Comparison of ENCODE assay signal across 21 cellular contexts in the genomic region with DNA sequence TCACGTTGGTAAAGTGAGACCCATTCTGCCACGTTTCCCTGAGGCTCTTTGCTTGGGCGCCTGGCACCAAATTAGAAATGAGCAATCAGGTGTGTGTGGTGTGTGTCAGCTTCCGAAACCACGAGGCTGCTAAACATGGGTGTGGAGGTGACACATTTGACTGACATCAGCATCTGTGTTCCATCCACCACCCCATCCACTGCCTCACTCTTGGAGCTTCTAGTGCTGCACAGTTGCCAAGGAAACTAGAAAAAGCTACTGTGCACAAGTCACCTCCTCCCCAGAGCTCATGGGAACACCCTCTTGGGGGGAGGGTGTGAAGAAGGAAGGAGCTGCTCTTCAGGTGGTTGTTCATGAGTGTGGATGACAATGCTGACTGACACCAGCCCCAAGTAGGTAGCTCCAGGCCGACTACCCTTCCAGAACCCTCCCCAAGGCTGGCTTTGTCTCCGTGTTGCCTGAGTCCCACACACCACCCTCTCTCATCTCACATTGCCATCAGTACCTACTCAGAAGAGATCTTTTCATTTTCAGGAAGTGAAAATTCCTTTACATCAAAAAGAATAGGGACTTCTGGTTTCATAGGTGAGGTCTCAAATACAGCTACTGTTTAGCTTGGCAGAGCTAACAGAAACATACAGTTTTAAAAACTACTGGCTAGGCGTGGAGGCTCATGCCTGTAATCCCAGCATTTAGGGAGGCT.
A peak's percentile ranks its signal among the peaks of the same experiment; 100 is the strongest.
DNase-seq lines count a peak whose midpoint lies in the region; ATAC-seq and TF ChIP-seq lines count a peak whose summit lies in the region.
"Had no signal": no experiment of that assay in that cellular context is flagged by ENCODE, and none has a peak within 500 bp of the region (broad histone marks: within the 10 kb centered on the region; RNA-seq: fewer than 3 reads in every experiment).

No MANE protein-coding gene starts in this region.

- H3K4me3 ChIP-seq in SJCRH30 (no peak overlapping the region), neural cell (ENCODE audit: low read length) (peak overlapping the region; percentile 24), GM23248 (no peak overlapping the region)
- H3K4me3 ChIP-seq: cardiac muscle cell, gastroesophageal sphincter, K562, right lobe of liver had no signal

- no peak overlapping the region for H2AFZ ChIP-seq in neural cell (ENCODE audit: low read depth, low read length)
- H2AFZ ChIP-seq in GM23248, result no peak overlapping the region

- TF ChIP-seq RAD21 in neural cell (conservative IDR thresholded peaks at IDR 0.05), result no peak

- H3K4me2 ChIP-seq in neural cell (ENCODE audit: low read length) (no peak overlapping the region), GM23248 (ENCODE audit: unreplicated experiment) (no peak overlapping the region)

- H3K79me2 ChIP-seq in neural cell (replicated peaks; ENCODE audit: insufficient read depth, low read length) (peaks cover 10% of the 10 kb centered on the region), GM23248 (ENCODE audit: insufficient read depth) (no peaks in the 10 kb centered on the region)

- H3F3A ChIP-seq in neural cell (ENCODE audit: insufficient read depth, low read length, poor library complexity, severe bottlenecking), result no peaks in the 10 kb centered on the region
- H3F3A ChIP-seq in GM23248 (ENCODE audit: insufficient read depth), result no peaks in the 10 kb centered on the region

- DNase-seq in Ammon's horn (ENCODE audit: low spot score) (peak; percentile 49), SJCRH30 (peak; percentile 15 to 20), GM23248 (no peak), Right ventricle myocardium superior (no peak)
- DNase-seq: activated naive CD4-positive, alpha-beta T cell treated with anti-CD3 and anti-CD28 coated beads, Interleukin-2, amount 10 ng/mL, durations not matched to agents 7 days and 5 days; BE2C; H9; NCI-H146; NCI-H774; right lobe of liver; SHP77; SW 1271; T1000 had no signal

- H3K9me3 ChIP-seq in SJCRH30 (replicated peaks), result no peaks in the 10 kb centered on the region
- no peaks in the 10 kb centered on the region for H3K9me3 ChIP-seq in neural cell (ENCODE audit: low read length)
- H3K9me3 ChIP-seq in GM23248 (ENCODE audit: low read depth), result no peaks in the 10 kb centered on the region
- H3K9me3 ChIP-seq: BE2C, gastroesophageal sphincter, right lobe of liver had no signal

- no peak for TF ChIP-seq EP300 in neural cell (conservative IDR thresholded peaks at IDR 0.05; ENCODE audit: poor library complexity, severe bottlenecking)

- in situ Hi-C loops in GM23248 (cut with MboI), result no loop called here

- H3K27me3 ChIP-seq in SJCRH30 (no peaks in the 10 kb centered on the region), neural cell (ENCODE audit: insufficient read depth, low read depth, low read length) (no peaks in the 10 kb centered on the region), GM23248 (replicated peaks; ENCODE audit: insufficient read depth) (no peaks in the 10 kb centered on the region)
- H3K27me3 ChIP-seq: BE2C, cardiac muscle cell, gastroesophageal sphincter, right lobe of liver had no signal

- no peak overlapping the region for H3K27ac ChIP-seq in SJCRH30
- H3K27ac ChIP-seq in neural cell (ENCODE audit: low read length), result no peak overlapping the region
- no peak overlapping the region for H3K27ac ChIP-seq in GM23248
- H3K27ac ChIP-seq: cardiac muscle cell, gastroesophageal sphincter, right lobe of liver had no signal

- ATAC-seq in GM19351 (IDR thresholded peaks at IDR 0.05; ENCODE audit: unreplicated experiment), result peak; percentile 55
- ATAC-seq in HG02884 (IDR thresholded peaks at IDR 0.05; ENCODE audit: unreplicated experiment), result no peak
- ATAC-seq in HG03097 (IDR thresholded peaks at IDR 0.05; ENCODE audit: low FRiP score, unreplicated experiment), result no peak
- no peak for ATAC-seq in Right ventricle myocardium superior (ENCODE audit: poor library complexity)
- ATAC-seq: gastroesophageal sphincter; K562; natural killer cell treated with Interleukin-12 subunit alpha and Interleukin-12 subunit beta and Interleukin-15 and Interleukin-18, amount 100 ng/mL, for 72 hours; right lobe of liver had no signal

- H3K9me2 ChIP-seq in neural cell (ENCODE audit: insufficient read depth, low read length), result no peaks in the 10 kb centered on the region
- H3K9me2 ChIP-seq in GM23248 (ENCODE audit: insufficient read depth), result no peaks in the 10 kb centered on the region

- H3K4me1 ChIP-seq in SJCRH30 (no peaks in the 10 kb centered on the region), GM23248 (ENCODE audit: insufficient read depth) (no peaks in the 10 kb centered on the region)
- H3K4me1 ChIP-seq: BE2C, gastroesophageal sphincter had no signal

- TF ChIP-seq CTCF in neural cell (IDR thresholded peaks at IDR 0.05; ENCODE audit: poor library complexity, severe bottlenecking), result no peak

- intact Hi-C loops in Right ventricle myocardium superior (cut with DNase I), result no loop called here

- H4K20me1 ChIP-seq in neural cell (ENCODE audit: insufficient read depth) (no peaks in the 10 kb centered on the region), GM23248 (ENCODE audit: insufficient read depth) (no peaks in the 10 kb centered on the region)

- no peak overlapping the region for H3K9ac ChIP-seq in neural cell (ENCODE audit: low read length)
- H3K9ac ChIP-seq in GM23248, result no peak overlapping the region

- H3K36me3 ChIP-seq in SJCRH30 (no peaks in the 10 kb centered on the region), neural cell (ENCODE audit: insufficient read depth, low read length) (no peaks in the 10 kb centered on the region), GM23248 (ENCODE audit: low read depth) (no peaks in the 10 kb centered on the region)
- H3K36me3 ChIP-seq: BE2C, cardiac muscle cell, gastroesophageal sphincter, right lobe of liver had no signal

- 15 to 22% methylated on average over 8 of the region's 8 CpGs for WGBS in GM23248 (ENCODE audit: low coverage in 1 of 2, low lambda C conversion rate in 2 of 2, missing lambda C conversion rate in 2 of 2), 2 experiments

TF ChIP-seq in neural cell, 6 proteins besides CTCF, POLR2A, EP300 and RAD21:
- no peak for TF ChIP-seq MXI1 (conservative IDR thresholded peaks at IDR 0.05; ENCODE audit: poor library complexity, severe bottlenecking)
- TF ChIP-seq SMC3 (conservative IDR thresholded peaks at IDR 0.05; ENCODE audit: poor library complexity), result no peak
- no peak for TF ChIP-seq EZH2 (IDR thresholded peaks at IDR 0.05; ENCODE audit: borderline replicate concordance, insufficient read depth, low read length, poor library complexity, severe bottlenecking)
- TF ChIP-seq, protein P1, sequence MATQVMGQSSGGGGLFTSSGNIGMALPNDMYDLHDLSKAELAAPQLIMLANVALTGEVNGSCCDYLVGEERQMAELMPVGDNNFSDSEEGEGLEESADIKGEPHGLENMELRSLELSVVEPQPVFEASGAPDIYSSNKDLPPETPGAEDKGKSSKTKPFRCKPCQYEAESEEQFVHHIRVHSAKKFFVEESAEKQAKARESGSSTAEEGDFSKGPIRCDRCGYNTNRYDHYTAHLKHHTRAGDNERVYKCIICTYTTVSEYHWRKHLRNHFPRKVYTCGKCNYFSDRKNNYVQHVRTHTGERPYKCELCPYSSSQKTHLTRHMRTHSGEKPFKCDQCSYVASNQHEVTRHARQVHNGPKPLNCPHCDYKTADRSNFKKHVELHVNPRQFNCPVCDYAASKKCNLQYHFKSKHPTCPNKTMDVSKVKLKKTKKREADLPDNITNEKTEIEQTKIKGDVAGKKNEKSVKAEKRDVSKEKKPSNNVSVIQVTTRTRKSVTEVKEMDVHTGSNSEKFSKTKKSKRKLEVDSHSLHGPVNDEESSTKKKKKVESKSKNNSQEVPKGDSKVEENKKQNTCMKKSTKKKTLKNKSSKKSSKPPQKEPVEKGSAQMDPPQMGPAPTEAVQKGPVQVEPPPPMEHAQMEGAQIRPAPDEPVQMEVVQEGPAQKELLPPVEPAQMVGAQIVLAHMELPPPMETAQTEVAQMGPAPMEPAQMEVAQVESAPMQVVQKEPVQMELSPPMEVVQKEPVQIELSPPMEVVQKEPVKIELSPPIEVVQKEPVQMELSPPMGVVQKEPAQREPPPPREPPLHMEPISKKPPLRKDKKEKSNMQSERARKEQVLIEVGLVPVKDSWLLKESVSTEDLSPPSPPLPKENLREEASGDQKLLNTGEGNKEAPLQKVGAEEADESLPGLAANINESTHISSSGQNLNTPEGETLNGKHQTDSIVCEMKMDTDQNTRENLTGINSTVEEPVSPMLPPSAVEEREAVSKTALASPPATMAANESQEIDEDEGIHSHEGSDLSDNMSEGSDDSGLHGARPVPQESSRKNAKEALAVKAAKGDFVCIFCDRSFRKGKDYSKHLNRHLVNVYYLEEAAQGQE (IDR thresholded peaks at IDR 0.05; ENCODE audit: borderline replicate concordance), result no peak
- no peak for TF ChIP-seq POLR2AphosphoS5 (IDR thresholded peaks at IDR 0.05)
- no peak for TF ChIP-seq TAF1 (IDR thresholded peaks at IDR 0.05; ENCODE audit: low read depth)

Comparison
In these comparisons a context has a peak if more than half of its experiments do, and no peak if none do; other contexts are left out.
1. DNase-seq: peak in Ammon's horn (single experiment) and SJCRH30 (2 of 2); none in GM23248 (single experiment) and Right ventricle myocardium superior (single experiment).